In genomic region chr17:83089322-83090156, GRCh38 we compare ENCODE assay signal across 14 cellular contexts. TPM values are rescaled to one million over a fixed set of nuclear protein-coding genes. Genes with fewer than 3 reads are reported as not detected.
DNase-seq lines count a peak whose midpoint lies in the region; ATAC-seq, FAIRE-seq and TF ChIP-seq lines count a peak whose summit lies in the region.
"Had no signal": no experiment of that assay in that cellular context is flagged by ENCODE, and none has a peak within 500 bp of the region (broad histone marks: within the 10 kb centered on the region; RNA-seq: fewer than 3 reads in every experiment).

No MANE protein-coding gene starts in this region.

- H3K9me3 ChIP-seq in A549, result no peaks in the 10 kb centered on the region

- H3K4me1 ChIP-seq in A549, result peaks cover 9% of the 10 kb centered on the region

- H3K27ac Mint-ChIP-seq in IgD-negative memory B cell, result peak overlapping the region in 2 of 3 donors; percentile 41 to 82
- H3K27ac Mint-ChIP-seq in natural killer cell treated with Interleukin-12 subunit alpha and Interleukin-12 subunit beta and Interleukin-15 and Interleukin-18, amount 100 ng/mL, for 72 hours, result no peak overlapping the region
- H3K27ac Mint-ChIP-seq: activated naive CD8-positive, alpha-beta T cell treated with anti-CD3 and anti-CD28 coated beads, Interleukin-2, amount 50 U/mL, for 24 hours had no signal

- POLR2A ChIA-PET in A549 (lab: Yijun Ruan, JAX), result no interaction called here

- peak overlapping the region in 1 of 2 experiments; percentile 20; a peak in 1 of 6 replicates for H3K27ac ChIP-seq in A549

- DNase-seq in A549 (ENCODE audit: low read depth in 1 of 2, low spot score in 1 of 2), result no peak
- no peak for DNase-seq in natural killer cell treated with Interleukin-12 subunit alpha and Interleukin-12 subunit beta and Interleukin-15 and Interleukin-18, amount 100 ng/mL, for 72 hours (ENCODE audit: low spot score)
- no peak for DNase-seq in DMS53 (lab: John Stamatoyannopoulos, UW)
- no peak for DNase-seq in H54 (ENCODE audit: insufficient read length, low spot score)
- DNase-seq: activated CD8-positive, alpha-beta memory T cell treated with anti-CD3 and anti-CD28 coated beads, Interleukin-2, amount 50 U/mL, for 4 hours; activated naive CD8-positive, alpha-beta T cell treated with anti-CD3 and anti-CD28 coated beads, Interleukin-2, amount 50 U/mL, for 24 hours; cortex of kidney; H9; NCI-H1092 treated with DMSO at 0.1 percent for 48 hours had no signal

- no peak for TF ChIP-seq RAD21 in A549 (conservative IDR thresholded peaks at IDR 0.05 in 1 of 2, IDR thresholded peaks at IDR 0.05 in 1 of 2)

- 57% methylated on average over 34 of the region's 49 CpGs for WGBS in A549 (ENCODE audit: missing lambda C conversion rate)

- H3K4me3 Mint-ChIP-seq in IgD-negative memory B cell, result peak overlapping the region in 1 of 4 donors; percentile 49
- peak overlapping the region; percentile 20 for H3K4me3 Mint-ChIP-seq in natural killer cell treated with Interleukin-12 subunit alpha and Interleukin-12 subunit beta and Interleukin-15 and Interleukin-18, amount 100 ng/mL, for 72 hours
- H3K4me3 Mint-ChIP-seq: activated naive CD8-positive, alpha-beta T cell treated with anti-CD3 and anti-CD28 coated beads, Interleukin-2, amount 50 U/mL, for 24 hours; H9 had no signal

- H3K4me2 ChIP-seq in A549, result peak overlapping the region; percentile 53

- no peak for TF ChIP-seq POLR2A in A549 (IDR thresholded peaks at IDR 0.05; ENCODE audit: low read length)
- no peak for TF ChIP-seq POLR2A in H54 (IDR thresholded peaks at IDR 0.05; ENCODE audit: low read depth, low read length)

- H3K4me1 Mint-ChIP-seq in IgD-negative memory B cell, result peaks cover 0 to 4% (median 3%) of the 10 kb centered on the region in 3 donors
- H3K4me1 Mint-ChIP-seq in natural killer cell treated with Interleukin-12 subunit alpha and Interleukin-12 subunit beta and Interleukin-15 and Interleukin-18, amount 100 ng/mL, for 72 hours (ENCODE audit: low read depth in 2 of 2), result peaks cover 13 to 40% of the 10 kb centered on the region in 2 donors

- no peak for FAIRE-seq in A549 (lab: Jason Lieb, UNC)
- no peak for FAIRE-seq in H54 (lab: Jason Lieb, UNC)
- FAIRE-seq: frontal cortex had no signal

- TF ChIP-seq CTCF in A549 (IDR thresholded peaks at IDR 0.05), result no peak

- H3K36me3 Mint-ChIP-seq in IgD-negative memory B cell, result peaks cover 1% of the 10 kb centered on the region
- no peaks in the 10 kb centered on the region for H3K36me3 Mint-ChIP-seq in natural killer cell treated with Interleukin-12 subunit alpha and Interleukin-12 subunit beta and Interleukin-15 and Interleukin-18, amount 100 ng/mL, for 72 hours

- no peaks in the 10 kb centered on the region for H3K27me3 Mint-ChIP-seq in IgD-negative memory B cell
- no peaks in the 10 kb centered on the region for H3K27me3 Mint-ChIP-seq in natural killer cell treated with Interleukin-12 subunit alpha and Interleukin-12 subunit beta and Interleukin-15 and Interleukin-18, amount 100 ng/mL, for 72 hours
- H3K27me3 Mint-ChIP-seq: activated naive CD8-positive, alpha-beta T cell treated with anti-CD3 and anti-CD28 coated beads, Interleukin-2, amount 50 U/mL, for 24 hours had no signal

- ATAC-seq in A549 (peak in 1 of 2 experiments; percentile 24; a peak in 3 of 6 replicates), esophagus mucosa (peak; percentile 68), HG03565 (IDR thresholded peaks at IDR 0.05; ENCODE audit: unreplicated experiment) (no peak), HG03135 (IDR thresholded peaks at IDR 0.05; ENCODE audit: unreplicated experiment) (no peak)
- ATAC-seq in natural killer cell treated with Interleukin-12 subunit alpha and Interleukin-12 subunit beta and Interleukin-15 and Interleukin-18, amount 100 ng/mL, for 72 hours, result peak; percentile 37 to 41
- ATAC-seq: activated naive CD8-positive, alpha-beta T cell treated with anti-CD3 and anti-CD28 coated beads, Interleukin-2, amount 50 U/mL, for 24 hours had no signal

- no peak for TF ChIP-seq EP300 in A549 (IDR thresholded peaks at IDR 0.05)

- CTCF ChIA-PET in A549 (lab: Yijun Ruan, JAX), result no interaction called here

- H3K4me3 ChIP-seq in A549, result no peak overlapping the region

- H3K9me3 Mint-ChIP-seq in IgD-negative memory B cell, result no peaks in the 10 kb centered on the region
- no peaks in the 10 kb centered on the region for H3K9me3 Mint-ChIP-seq in natural killer cell treated with Interleukin-12 subunit alpha and Interleukin-12 subunit beta and Interleukin-15 and Interleukin-18, amount 100 ng/mL, for 72 hours
- H3K9me3 Mint-ChIP-seq: activated naive CD8-positive, alpha-beta T cell treated with anti-CD3 and anti-CD28 coated beads, Interleukin-2, amount 50 U/mL, for 24 hours; H9 had no signal

TF ChIP-seq in A549, 52 proteins besides CTCF, POLR2A, EP300 and RAD21:
- TF ChIP-seq BHLHE40 (IDR thresholded peaks at IDR 0.05; ENCODE audit: low read depth, low read length), result 0 out of 2 replicates have a peak, but pooled peaks have one; percentile 21
- TF ChIP-seq USF2 (IDR thresholded peaks at IDR 0.05), result 0 out of 2 replicates have a peak, but pooled peaks have one; percentile 5
- TF ChIP-seq MYC (IDR thresholded peaks at IDR 0.05; ENCODE audit: borderline replicate concordance, low read length), result no peak

RNA-seq across cellular contexts. Expression of gene METRNL, which starts 10.1 kb away (rescaled TPM):
- polyA plus RNA-seq in A549 (2011; rRNA removed) (1.4 and 1.7 TPM in 2 replicates), A549 (2017; fragmentation: RNase III; extraction: RNeasy Plus Mini Kit Qiagen cat#74134 plus additional on column Dnase treatment) (6.4 to 9.2 TPM (median 8.7 TPM) in 3 replicates), IgD-negative memory B cell (2.1 TPM)
- polyA plus RNA-seq in A549 (2012; cell fraction: cytosol; rRNA removed), result 14.5 and 17.2 TPM in 2 replicates
- polyA plus RNA-seq in A549 (2012; cell fraction: nucleus; rRNA removed), result 16.1 and 23.0 TPM in 2 replicates
- polyA minus RNA-seq in A549 (2011; rRNA and poly(A)+ RNA removed), result 0.58 and 1.9 TPM in 2 replicates
- total RNA-seq in esophagus mucosa, result 152 TPM
- 100 to 1,000 TPM; 179 to 208 TPM for total RNA-seq in natural killer cell treated with Interleukin-12 subunit alpha and Interleukin-12 subunit beta and Interleukin-15 and Interleukin-18, amount 100 ng/mL, for 72 hours

Comparison
In these comparisons a context has a peak if more than half of its experiments do, and no peak if none do; other contexts are left out.
1. ATAC-seq: peak in esophagus mucosa (single experiment) and natural killer cell treated with Interleukin-12 subunit alpha and Interleukin-12 subunit beta and Interleukin-15 and Interleukin-18, amount 100 ng/mL, for 72 hours (2 of 2); none in HG03565 (single experiment) and HG03135 (single experiment).
2. H3K27ac Mint-ChIP-seq: peak in IgD-negative memory B cell (2 of 3); none in natural killer cell treated with Interleukin-12 subunit alpha and Interleukin-12 subunit beta and Interleukin-15 and Interleukin-18, amount 100 ng/mL, for 72 hours (0 of 2).